Comparison of ENCODE assay signal across 1 cellular context in genomic region chr2:190060019-190060418, GRCh38.
TF ChIP-seq lines count a peak whose summit lies in the region.

No MANE protein-coding gene starts in this region.

TF ChIP-seq in K562, 482 proteins besides CTCF, POLR2A, EP300 and RAD21 (continued from another document):
- TF ChIP-seq MBD1 (CRISPR knock-in tag; IDR thresholded peaks at IDR 0.05), result no peak
- TF ChIP-seq ETS1 (conservative IDR thresholded peaks at IDR 0.05; ENCODE audit: control insufficient read depth, low read depth, low read length), result no peak
- TF ChIP-seq ZNF584 (CRISPR knock-in tag; IDR thresholded peaks at IDR 0.05; ENCODE audit: low read depth), result no peak
- no peak for TF ChIP-seq IRF9 (tag; IDR thresholded peaks at IDR 0.05)
- TF ChIP-seq ZBTB12 (CRISPR knock-in tag; IDR thresholded peaks at IDR 0.05), result no peak
- no peak for TF ChIP-seq CHD2 (IDR thresholded peaks at IDR 0.05; ENCODE audit: low read depth, low read length)
- TF ChIP-seq SRF (CRISPR knock-in tag; IDR thresholded peaks at IDR 0.05), result no peak
- TF ChIP-seq CTBP1 (IDR thresholded peaks at IDR 0.05; ENCODE audit: borderline replicate concordance), result no peak
- no peak for TF ChIP-seq ZNF224 (CRISPR knock-in tag; IDR thresholded peaks at IDR 0.05)
- no peak for TF ChIP-seq PCBP2 (IDR thresholded peaks at IDR 0.05; ENCODE audit: low read depth, low read length, poor library complexity, severe bottlenecking)
